2 cellular contexts compared by ENCODE assay signal in the genomic region with DNA sequence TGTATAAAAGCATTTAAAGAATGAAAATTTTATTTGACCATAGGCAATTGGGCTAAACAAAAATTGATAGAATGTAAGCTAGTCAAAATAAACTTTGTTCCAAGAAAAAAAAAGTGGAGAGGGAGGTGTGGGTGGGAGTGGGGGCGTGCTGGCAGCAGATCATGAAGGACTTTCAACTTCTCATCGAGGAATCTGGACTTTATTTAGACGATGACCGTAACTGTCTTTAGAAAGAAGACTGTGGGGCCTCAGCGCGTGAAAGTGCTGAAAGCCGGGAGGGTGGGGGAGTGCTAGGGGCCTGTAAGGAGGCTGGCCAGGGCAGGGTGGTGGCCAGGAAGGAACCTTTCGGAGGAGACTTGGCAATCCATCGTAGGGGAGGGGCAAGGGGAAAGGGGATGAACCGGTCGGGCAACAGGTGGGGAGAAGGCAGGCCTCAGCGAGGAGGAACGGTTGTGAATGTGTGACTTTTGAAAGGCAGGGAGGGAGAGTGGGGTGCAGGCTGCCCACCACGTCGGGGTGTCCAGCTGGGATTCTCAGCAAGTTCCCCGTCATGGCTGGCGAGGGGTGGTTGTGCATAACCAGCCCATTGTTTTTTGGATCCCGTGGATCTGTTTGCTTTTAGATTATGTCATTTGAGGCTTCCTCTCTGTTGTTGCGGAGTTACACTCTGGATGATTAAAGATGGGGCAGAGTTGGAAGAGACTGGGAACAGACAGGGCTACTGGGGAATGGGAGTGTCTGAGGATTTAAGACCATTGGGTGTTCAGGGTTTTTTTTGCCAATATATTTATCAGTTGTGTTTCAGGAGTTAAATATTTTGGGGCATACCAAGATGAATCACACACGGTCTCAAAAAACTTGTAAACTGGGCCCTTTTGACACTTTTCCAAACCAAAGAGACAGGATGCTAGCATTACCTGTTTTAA.
TF ChIP-seq lines count a peak whose summit lies in the region.

No MANE protein-coding gene starts in this region.

TF ChIP-seq in Ishikawa, 13 proteins besides CTCF, POLR2A, EP300 and RAD21 (continued from another document):
- TF ChIP-seq, protein P1, sequence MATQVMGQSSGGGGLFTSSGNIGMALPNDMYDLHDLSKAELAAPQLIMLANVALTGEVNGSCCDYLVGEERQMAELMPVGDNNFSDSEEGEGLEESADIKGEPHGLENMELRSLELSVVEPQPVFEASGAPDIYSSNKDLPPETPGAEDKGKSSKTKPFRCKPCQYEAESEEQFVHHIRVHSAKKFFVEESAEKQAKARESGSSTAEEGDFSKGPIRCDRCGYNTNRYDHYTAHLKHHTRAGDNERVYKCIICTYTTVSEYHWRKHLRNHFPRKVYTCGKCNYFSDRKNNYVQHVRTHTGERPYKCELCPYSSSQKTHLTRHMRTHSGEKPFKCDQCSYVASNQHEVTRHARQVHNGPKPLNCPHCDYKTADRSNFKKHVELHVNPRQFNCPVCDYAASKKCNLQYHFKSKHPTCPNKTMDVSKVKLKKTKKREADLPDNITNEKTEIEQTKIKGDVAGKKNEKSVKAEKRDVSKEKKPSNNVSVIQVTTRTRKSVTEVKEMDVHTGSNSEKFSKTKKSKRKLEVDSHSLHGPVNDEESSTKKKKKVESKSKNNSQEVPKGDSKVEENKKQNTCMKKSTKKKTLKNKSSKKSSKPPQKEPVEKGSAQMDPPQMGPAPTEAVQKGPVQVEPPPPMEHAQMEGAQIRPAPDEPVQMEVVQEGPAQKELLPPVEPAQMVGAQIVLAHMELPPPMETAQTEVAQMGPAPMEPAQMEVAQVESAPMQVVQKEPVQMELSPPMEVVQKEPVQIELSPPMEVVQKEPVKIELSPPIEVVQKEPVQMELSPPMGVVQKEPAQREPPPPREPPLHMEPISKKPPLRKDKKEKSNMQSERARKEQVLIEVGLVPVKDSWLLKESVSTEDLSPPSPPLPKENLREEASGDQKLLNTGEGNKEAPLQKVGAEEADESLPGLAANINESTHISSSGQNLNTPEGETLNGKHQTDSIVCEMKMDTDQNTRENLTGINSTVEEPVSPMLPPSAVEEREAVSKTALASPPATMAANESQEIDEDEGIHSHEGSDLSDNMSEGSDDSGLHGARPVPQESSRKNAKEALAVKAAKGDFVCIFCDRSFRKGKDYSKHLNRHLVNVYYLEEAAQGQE (IDR thresholded peaks at IDR 0.05; ENCODE audit: low read depth): no peak
- TF ChIP-seq FOXM1 (IDR thresholded peaks at IDR 0.05; ENCODE audit: borderline replicate concordance, low read depth): no peak
- peak; percentile 17; the same call in 1 of the 2 replicates for TF ChIP-seq TCF12 (IDR thresholded peaks at IDR 0.05; ENCODE audit: low read depth)
- TF ChIP-seq CEBPB (IDR thresholded peaks at IDR 0.05): no peak

TF ChIP-seq in SK-N-SH, 30 proteins besides CTCF, POLR2A, EP300 and RAD21 (continued from another document):
- TF ChIP-seq, protein P2, sequence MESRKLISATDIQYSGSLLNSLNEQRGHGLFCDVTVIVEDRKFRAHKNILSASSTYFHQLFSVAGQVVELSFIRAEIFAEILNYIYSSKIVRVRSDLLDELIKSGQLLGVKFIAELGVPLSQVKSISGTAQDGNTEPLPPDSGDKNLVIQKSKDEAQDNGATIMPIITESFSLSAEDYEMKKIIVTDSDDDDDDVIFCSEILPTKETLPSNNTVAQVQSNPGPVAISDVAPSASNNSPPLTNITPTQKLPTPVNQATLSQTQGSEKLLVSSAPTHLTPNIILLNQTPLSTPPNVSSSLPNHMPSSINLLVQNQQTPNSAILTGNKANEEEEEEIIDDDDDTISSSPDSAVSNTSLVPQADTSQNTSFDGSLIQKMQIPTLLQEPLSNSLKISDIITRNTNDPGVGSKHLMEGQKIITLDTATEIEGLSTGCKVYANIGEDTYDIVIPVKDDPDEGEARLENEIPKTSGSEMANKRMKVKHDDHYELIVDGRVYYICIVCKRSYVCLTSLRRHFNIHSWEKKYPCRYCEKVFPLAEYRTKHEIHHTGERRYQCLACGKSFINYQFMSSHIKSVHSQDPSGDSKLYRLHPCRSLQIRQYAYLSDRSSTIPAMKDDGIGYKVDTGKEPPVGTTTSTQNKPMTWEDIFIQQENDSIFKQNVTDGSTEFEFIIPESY (IDR thresholded peaks at IDR 0.05; ENCODE audit: borderline replicate concordance, low read depth): no peak
- TF ChIP-seq NFIC (IDR thresholded peaks at IDR 0.05; ENCODE audit: borderline replicate concordance) (no peak), FOSL2 (IDR thresholded peaks at IDR 0.05; ENCODE audit: borderline replicate concordance, low read depth) (no peak), MXI1 (IDR thresholded peaks at IDR 0.05; ENCODE audit: low read depth, low read length) (no peak), SMC3 (IDR thresholded peaks at IDR 0.05; ENCODE audit: low read depth, low read length) (no peak), GABPA (IDR thresholded peaks at IDR 0.05; ENCODE audit: low read depth) (no peak), TAF1 (IDR thresholded peaks at IDR 0.05; ENCODE audit: borderline replicate concordance, low read depth, low read length) (no peak)
- TF ChIP-seq, protein P1 (IDR thresholded peaks at IDR 0.05; ENCODE audit: low read depth, low read length): no peak
- TF ChIP-seq, protein P3, sequence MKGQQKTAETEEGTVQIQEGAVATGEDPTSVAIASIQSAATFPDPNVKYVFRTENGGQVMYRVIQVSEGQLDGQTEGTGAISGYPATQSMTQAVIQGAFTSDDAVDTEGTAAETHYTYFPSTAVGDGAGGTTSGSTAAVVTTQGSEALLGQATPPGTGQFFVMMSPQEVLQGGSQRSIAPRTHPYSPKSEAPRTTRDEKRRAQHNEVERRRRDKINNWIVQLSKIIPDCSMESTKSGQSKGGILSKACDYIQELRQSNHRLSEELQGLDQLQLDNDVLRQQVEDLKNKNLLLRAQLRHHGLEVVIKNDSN (IDR thresholded peaks at IDR 0.05; ENCODE audit: borderline replicate concordance, low read depth): no peak
